In the genomic region with DNA sequence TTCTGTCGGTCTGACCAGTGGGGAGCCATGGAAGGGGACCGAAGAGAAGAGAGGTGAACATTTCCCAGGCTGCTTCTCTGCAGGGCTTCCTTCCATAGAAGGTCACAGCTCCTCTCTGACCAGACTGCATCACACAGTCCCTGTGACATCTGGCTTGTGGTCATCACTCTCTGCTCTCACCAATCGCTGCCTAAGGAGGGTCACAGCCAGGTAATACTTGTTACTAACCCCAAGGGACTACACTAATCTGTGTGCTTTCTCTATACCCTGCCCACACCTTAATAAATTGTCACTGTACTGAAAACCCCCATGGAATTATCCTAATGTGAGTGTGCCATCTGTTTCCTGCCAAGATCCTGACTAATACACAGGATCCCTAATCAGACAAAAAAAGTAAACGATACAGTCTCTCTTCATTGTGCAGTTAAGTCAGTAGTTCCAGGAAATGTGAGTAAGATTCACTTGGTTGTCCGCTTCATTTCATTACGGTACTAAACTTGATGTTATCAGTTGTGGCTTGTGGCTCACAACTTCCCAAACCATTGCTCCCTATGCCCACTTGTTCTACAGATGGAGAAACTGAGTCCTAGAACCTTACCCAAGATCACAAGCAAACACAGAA, we compare ENCODE assay signal across 21 cellular contexts.
DNase-seq lines count a peak whose midpoint lies in the region; ATAC-seq, FAIRE-seq and TF ChIP-seq lines count a peak whose summit lies in the region.
"Had no signal": no experiment of that assay in that cellular context is flagged by ENCODE, and none has a peak within 500 bp of the region (broad histone marks: within the 10 kb centered on the region; RNA-seq: fewer than 3 reads in every experiment).

No MANE protein-coding gene starts in this region.

- H3K9me2 ChIP-seq in GM23248 (ENCODE audit: insufficient read depth): no peaks in the 10 kb centered on the region

- H3K9me1 ChIP-seq in endothelial cell of umbilical vein (replicated peaks; ENCODE audit: control insufficient read depth, extremely low read depth, insufficient read depth, low read length): no peaks in the 10 kb centered on the region

- TF ChIP-seq CTCF in endothelial cell of umbilical vein (IDR thresholded peaks at IDR 0.05; ENCODE audit: extremely low read depth in 1 of 2, insufficient read depth in 1 of 2, low read depth in 1 of 2, low read length in 2 of 2) (no peak), suprapubic skin (IDR thresholded peaks at IDR 0.05) (no peak)

- dilution Hi-C loops in endothelial cell of umbilical vein (cut with MboI; ENCODE audit: extremely low pct_ligation_motif_present, low sequenced_read_pairs): no loop called here

- H3K27me3 Mint-ChIP-seq in activated CD4-positive, alpha-beta T cell treated with anti-CD3 and anti-CD28 coated beads, Interleukin-2, amount 10 ng/mL, durations not matched to agents 7 days and 5 days: peaks cover 3% of the 10 kb centered on the region

- no peak for TF ChIP-seq EP300 in suprapubic skin (IDR thresholded peaks at IDR 0.05)

- WGBS in GM23248 (ENCODE audit: low coverage in 1 of 2, low lambda C conversion rate in 2 of 2, missing lambda C conversion rate in 2 of 2), 2 experiments: 32 to 35% methylated on average over 6 of the region's 6 CpGs
- 60% methylated on average over 6 of the region's 6 CpGs for WGBS in suprapubic skin

- CTCF ChIA-PET in activated CD4-positive, alpha-beta T cell treated with anti-CD3 and anti-CD28 coated beads, Interleukin-2, amount 10 ng/mL, durations not matched to agents 7 days and 5 days (lab: Charles Lee): no interaction called here
- CTCF ChIA-PET in endothelial cell of umbilical vein (lab: Charles Lee): no interaction called here

- H3K27ac Mint-ChIP-seq in activated CD4-positive, alpha-beta T cell treated with anti-CD3 and anti-CD28 coated beads, Interleukin-2, amount 10 ng/mL, durations not matched to agents 7 days and 5 days: no peak overlapping the region
- H3K27ac Mint-ChIP-seq: CD4-positive, alpha-beta memory T cell; IgD-negative memory B cell had no signal

- no peak overlapping the region for H3K4me3 ChIP-seq in GM23248
- H3K4me3 ChIP-seq in endothelial cell of umbilical vein (replicated peaks in 1 of 3; ENCODE audit: insufficient read depth in 1 of 3, low read depth in 1 of 3, low read length in 3 of 3): no peak overlapping the region
- H3K4me3 ChIP-seq in suprapubic skin: no peak overlapping the region
- H3K4me3 ChIP-seq: ascending aorta, HAP-1, left lung, transverse colon had no signal

- no peaks in the 10 kb centered on the region for H3K9me3 Mint-ChIP-seq in activated CD4-positive, alpha-beta T cell treated with anti-CD3 and anti-CD28 coated beads, Interleukin-2, amount 10 ng/mL, durations not matched to agents 7 days and 5 days
- H3K9me3 Mint-ChIP-seq: CD4-positive, alpha-beta memory T cell; IgD-negative memory B cell; neural crest cell had no signal

- FAIRE-seq in endothelial cell of umbilical vein (lab: Jason Lieb, UNC): no peak

- H3K27me3 ChIP-seq in GM23248 (replicated peaks; ENCODE audit: insufficient read depth) (no peaks in the 10 kb centered on the region), endothelial cell of umbilical vein (ENCODE audit: control insufficient read depth in 2 of 2, insufficient read depth in 2 of 2, low read length in 2 of 2) (peaks cover 0 to 2% of the 10 kb centered on the region in 2 experiments), suprapubic skin (peaks cover 3% of the 10 kb centered on the region)
- H3K27me3 ChIP-seq: ascending aorta, transverse colon had no signal

- H4K20me1 ChIP-seq in GM23248 (ENCODE audit: insufficient read depth) (no peaks in the 10 kb centered on the region), endothelial cell of umbilical vein (replicated peaks; ENCODE audit: control insufficient read depth, extremely low read depth, insufficient read depth, low read length) (no peaks in the 10 kb centered on the region)

- POLR2A ChIA-PET in activated CD4-positive, alpha-beta T cell treated with anti-CD3 and anti-CD28 coated beads, Interleukin-2, amount 10 ng/mL, durations not matched to agents 7 days and 5 days (lab: Charles Lee): no interaction called here
- POLR2A ChIA-PET in endothelial cell of umbilical vein (lab: Charles Lee): no interaction called here

- BruUV-seq in endothelial cell of umbilical vein (replicated peaks; lab: Mats Ljungman, UMichigan): no TSS peak

- H3K4me1 Mint-ChIP-seq in activated CD4-positive, alpha-beta T cell treated with anti-CD3 and anti-CD28 coated beads, Interleukin-2, amount 10 ng/mL, durations not matched to agents 7 days and 5 days: peaks cover 8% of the 10 kb centered on the region
- H3K4me1 Mint-ChIP-seq: IgD-negative memory B cell, neural crest cell had no signal

- peak; percentile 3 to 16 for DNase-seq in activated CD4-positive, alpha-beta T cell treated with anti-CD3 and anti-CD28 coated beads, Interleukin-2, amount 50 U/mL, for 48 hours
- no peak for DNase-seq in activated CD4-positive, alpha-beta T cell treated with anti-CD3 and anti-CD28 coated beads, Interleukin-2, amount 10 ng/mL, durations not matched to agents 7 days and 5 days
- DNase-seq in GM23248 (peak; percentile 23), NCI-H82 (lab: John Stamatoyannopoulos, UW) (peak; percentile 96), endothelial cell of umbilical vein (ENCODE audit: low read depth, low spot score) (peak; percentile 12), suprapubic skin (ENCODE audit: low spot score in 2 of 2) (no peak), Right ventricle myocardium superior (no peak)
- DNase-seq: activated CD8-positive, alpha-beta memory T cell treated with anti-CD3 and anti-CD28 coated beads for 24 hours; activated naive CD4-positive, alpha-beta T cell; CD4-positive, alpha-beta memory T cell; left lung; NCI-H1092; NCI-H526 treated with DMSO at 0.1 percent for 48 hours; transverse colon had no signal

- no peak overlapping the region for H3K9ac ChIP-seq in GM23248
- H3K9ac ChIP-seq in endothelial cell of umbilical vein (replicated peaks; ENCODE audit: extremely low read depth, insufficient read depth, low read length): no peak overlapping the region

- no peaks in the 10 kb centered on the region for H3K36me3 ChIP-seq in GM23248 (ENCODE audit: low read depth)
- no peaks in the 10 kb centered on the region for H3K36me3 ChIP-seq in endothelial cell of umbilical vein (ENCODE audit: control insufficient read depth in 2 of 2, extremely low read depth in 1 of 2, insufficient read depth in 2 of 2, low read length in 2 of 2)
- H3K36me3 ChIP-seq in suprapubic skin: no peaks in the 10 kb centered on the region
- H3K36me3 ChIP-seq: ascending aorta, HAP-1, left lung, transverse colon had no signal

- TF ChIP-seq POLR2A in endothelial cell of umbilical vein (IDR thresholded peaks at IDR 0.05; ENCODE audit: low read depth, low read length) (no peak), suprapubic skin (IDR thresholded peaks at IDR 0.05) (no peak)

- H3F3A ChIP-seq in GM23248 (ENCODE audit: insufficient read depth): no peaks in the 10 kb centered on the region

- H3K4me3 Mint-ChIP-seq in activated CD4-positive, alpha-beta T cell treated with anti-CD3 and anti-CD28 coated beads, Interleukin-2, amount 10 ng/mL, durations not matched to agents 7 days and 5 days: no peak overlapping the region
- H3K4me3 Mint-ChIP-seq: CD4-positive, alpha-beta memory T cell; IgD-negative memory B cell; neural crest cell had no signal

- ATAC-seq in GM19035 (IDR thresholded peaks at IDR 0.05; ENCODE audit: unreplicated experiment): no peak
- ATAC-seq in Right ventricle myocardium superior (ENCODE audit: poor library complexity): no peak
- ATAC-seq: left lung, Panc1, SK-N-SH treated with all-trans-retinoic acid at 6 μM for 48 hours had no signal

- H3K4me1 ChIP-seq in GM23248 (ENCODE audit: insufficient read depth): no peaks in the 10 kb centered on the region
- H3K4me1 ChIP-seq in endothelial cell of umbilical vein (ENCODE audit: control insufficient read depth, extremely low read depth, insufficient read depth, low read length): no peaks in the 10 kb centered on the region
- no peaks in the 10 kb centered on the region for H3K4me1 ChIP-seq in suprapubic skin
- H3K4me1 ChIP-seq: ascending aorta, HAP-1, left lung, transverse colon had no signal

- intact Hi-C loops in endothelial cell of umbilical vein (cut with micrococcal nuclease): no loop called here
- intact Hi-C loops in Right ventricle myocardium superior (cut with DNase I): no loop called here

- no peak overlapping the region for H3K4me2 ChIP-seq in GM23248 (ENCODE audit: unreplicated experiment)
- H3K4me2 ChIP-seq in endothelial cell of umbilical vein (ENCODE audit: insufficient read depth, low read length): no peak overlapping the region

- H3K79me2 ChIP-seq in GM23248 (ENCODE audit: insufficient read depth) (no peaks in the 10 kb centered on the region), endothelial cell of umbilical vein (ENCODE audit: control insufficient read depth, insufficient read depth, low read length) (no peaks in the 10 kb centered on the region)

- no peaks in the 10 kb centered on the region for H3K36me3 Mint-ChIP-seq in activated CD4-positive, alpha-beta T cell treated with anti-CD3 and anti-CD28 coated beads, Interleukin-2, amount 10 ng/mL, durations not matched to agents 7 days and 5 days (ENCODE audit: low read depth)
- H3K36me3 Mint-ChIP-seq: CD4-positive, alpha-beta memory T cell had no signal

- in situ Hi-C loops in GM23248 (cut with MboI): no loop called here

- H3K27ac ChIP-seq in GM23248: no peak overlapping the region
- H3K27ac ChIP-seq in endothelial cell of umbilical vein (ENCODE audit: insufficient read depth, low read depth, low read length): no peak overlapping the region
- H3K27ac ChIP-seq in suprapubic skin: no peak overlapping the region
- H3K27ac ChIP-seq: ascending aorta, left lung, transverse colon had no signal

- no peak overlapping the region for H2AFZ ChIP-seq in GM23248
- H2AFZ ChIP-seq in endothelial cell of umbilical vein (ENCODE audit: low read depth, low read length): no peak overlapping the region

- H3K9me3 ChIP-seq in GM23248 (ENCODE audit: low read depth) (no peaks in the 10 kb centered on the region), endothelial cell of umbilical vein (replicated peaks; ENCODE audit: control insufficient read depth, insufficient read depth, low read length) (no peaks in the 10 kb centered on the region), suprapubic skin (no peaks in the 10 kb centered on the region)
- H3K9me3 ChIP-seq: ascending aorta, HAP-1, left lung, transverse colon had no signal

TF ChIP-seq in endothelial cell of umbilical vein, 7 proteins besides CTCF, POLR2A, EP300 and RAD21:
- TF ChIP-seq GATA2 (IDR thresholded peaks at IDR 0.05; ENCODE audit: insufficient read depth, insufficient read length, low read depth, low read length) (peak; percentile 83), FOS (IDR thresholded peaks at IDR 0.05; ENCODE audit: borderline replicate concordance, insufficient read depth, low read length) (peak; percentile 29), EZH2 (IDR thresholded peaks at IDR 0.05; ENCODE audit: borderline replicate concordance, low read depth, low read length, severe bottlenecking) (no peak)

Comparison
In these comparisons a context has a peak if more than half of its experiments do, and no peak if none do; other contexts are left out.
1. DNase-seq: peak in activated CD4-positive, alpha-beta T cell treated with anti-CD3 and anti-CD28 coated beads, Interleukin-2, amount 50 U/mL, for 48 hours (2 of 2), GM23248 (single experiment), NCI-H82 (single experiment) and endothelial cell of umbilical vein (single experiment); none in activated CD4-positive, alpha-beta T cell treated with anti-CD3 and anti-CD28 coated beads, Interleukin-2, amount 10 ng/mL, durations not matched to agents 7 days and 5 days (single experiment), suprapubic skin (0 of 2) and Right ventricle myocardium superior (single experiment).